In genomic region chr1:38962560-38962959, GRCh38 we compare ENCODE assay signal across 1 cellular context.
A peak's percentile ranks its signal among the peaks of the same experiment; 100 is the strongest.
TF ChIP-seq lines count a peak whose summit lies in the region.

No MANE protein-coding gene starts in this region.

TF ChIP-seq in HepG2, 621 proteins besides CTCF, POLR2A, EP300 and RAD21 (continues in another document):
- TF ChIP-seq ZNF292 (CRISPR knock-in tag; IDR thresholded peaks at IDR 0.05; ENCODE audit: borderline replicate concordance, low read depth) = peak; percentile 50; the same call in 1 of the 2 replicates
- peak; percentile 95 for TF ChIP-seq CEBPG (CRISPR knock-in tag; IDR thresholded peaks at IDR 0.05)
- 0 out of 2 replicates have a peak, but pooled peaks have one; percentile 14 for TF ChIP-seq FOXA3 (CRISPR knock-in tag; IDR thresholded peaks at IDR 0.05)
- TF ChIP-seq, protein P1, sequence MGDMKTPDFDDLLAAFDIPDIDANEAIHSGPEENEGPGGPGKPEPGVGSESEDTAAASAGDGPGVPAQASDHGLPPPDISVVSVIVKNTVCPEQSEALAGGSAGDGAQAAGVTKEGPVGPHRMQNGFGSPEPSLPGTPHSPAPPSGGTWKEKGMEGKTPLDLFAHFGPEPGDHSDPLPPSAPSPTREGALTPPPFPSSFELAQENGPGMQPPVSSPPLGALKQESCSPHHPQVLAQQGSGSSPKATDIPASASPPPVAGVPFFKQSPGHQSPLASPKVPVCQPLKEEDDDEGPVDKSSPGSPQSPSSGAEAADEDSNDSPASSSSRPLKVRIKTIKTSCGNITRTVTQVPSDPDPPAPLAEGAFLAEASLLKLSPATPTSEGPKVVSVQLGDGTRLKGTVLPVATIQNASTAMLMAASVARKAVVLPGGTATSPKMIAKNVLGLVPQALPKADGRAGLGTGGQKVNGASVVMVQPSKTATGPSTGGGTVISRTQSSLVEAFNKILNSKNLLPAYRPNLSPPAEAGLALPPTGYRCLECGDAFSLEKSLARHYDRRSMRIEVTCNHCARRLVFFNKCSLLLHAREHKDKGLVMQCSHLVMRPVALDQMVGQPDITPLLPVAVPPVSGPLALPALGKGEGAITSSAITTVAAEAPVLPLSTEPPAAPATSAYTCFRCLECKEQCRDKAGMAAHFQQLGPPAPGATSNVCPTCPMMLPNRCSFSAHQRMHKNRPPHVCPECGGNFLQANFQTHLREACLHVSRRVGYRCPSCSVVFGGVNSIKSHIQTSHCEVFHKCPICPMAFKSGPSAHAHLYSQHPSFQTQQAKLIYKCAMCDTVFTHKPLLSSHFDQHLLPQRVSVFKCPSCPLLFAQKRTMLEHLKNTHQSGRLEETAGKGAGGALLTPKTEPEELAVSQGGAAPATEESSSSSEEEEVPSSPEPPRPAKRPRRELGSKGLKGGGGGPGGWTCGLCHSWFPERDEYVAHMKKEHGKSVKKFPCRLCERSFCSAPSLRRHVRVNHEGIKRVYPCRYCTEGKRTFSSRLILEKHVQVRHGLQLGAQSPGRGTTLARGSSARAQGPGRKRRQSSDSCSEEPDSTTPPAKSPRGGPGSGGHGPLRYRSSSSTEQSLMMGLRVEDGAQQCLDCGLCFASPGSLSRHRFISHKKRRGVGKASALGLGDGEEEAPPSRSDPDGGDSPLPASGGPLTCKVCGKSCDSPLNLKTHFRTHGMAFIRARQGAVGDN (CRISPR knock-in tag; IDR thresholded peaks at IDR 0.05) = peak; percentile 76
- peak; percentile 54 for TF ChIP-seq PAXIP1 (CRISPR knock-in tag; conservative IDR thresholded peaks at IDR 0.05)
- TF ChIP-seq SOX6 (IDR thresholded peaks at IDR 0.05) = no peak
- TF ChIP-seq SOX6 (CRISPR knock-in tag; IDR thresholded peaks at IDR 0.05) = peak; percentile 60
- TF ChIP-seq CEBPB (IDR thresholded peaks at IDR 0.05; ENCODE audit: borderline replicate concordance, low read depth, low read length) = peak; percentile 89
- TF ChIP-seq CAMTA2 (CRISPR knock-in tag; IDR thresholded peaks at IDR 0.05; ENCODE audit: borderline replicate concordance) = no peak
- no peak for TF ChIP-seq SOX13 (IDR thresholded peaks at IDR 0.05)
- TF ChIP-seq SOX13 (CRISPR knock-in tag; conservative IDR thresholded peaks at IDR 0.05 in 1 of 2, IDR thresholded peaks at IDR 0.05 in 1 of 2) = peak in 1 of 2 experiments; percentile 53; a peak in 1 of 4 replicates
- peak; percentile 63; the same call in 1 of the 2 replicates for TF ChIP-seq ZNF644 (CRISPR knock-in tag; IDR thresholded peaks at IDR 0.05; ENCODE audit: low read depth)
- 0 out of 2 replicates have a peak, but pooled peaks have one; percentile 23 for TF ChIP-seq HDAC2 (CRISPR knock-in tag; IDR thresholded peaks at IDR 0.05)
- no peak for TF ChIP-seq NR2F6 (IDR thresholded peaks at IDR 0.05)
- TF ChIP-seq NR2F6 (CRISPR knock-in tag; IDR thresholded peaks at IDR 0.05) = 0 out of 2 replicates have a peak, but pooled peaks have one; percentile 21
- TF ChIP-seq, protein P2, sequence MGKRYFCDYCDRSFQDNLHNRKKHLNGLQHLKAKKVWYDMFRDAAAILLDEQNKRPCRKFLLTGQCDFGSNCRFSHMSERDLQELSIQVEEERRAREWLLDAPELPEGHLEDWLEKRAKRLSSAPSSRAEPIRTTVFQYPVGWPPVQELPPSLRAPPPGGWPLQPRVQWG (CRISPR knock-in tag; IDR thresholded peaks at IDR 0.05; ENCODE audit: borderline replicate concordance, low read depth) = no peak
- TF ChIP-seq ZMYM3 (CRISPR knock-in tag; IDR thresholded peaks at IDR 0.05) = 0 out of 2 replicates have a peak, but pooled peaks have one; percentile 49
- peak; percentile 35; the same call in 1 of the 2 replicates for TF ChIP-seq SALL1 (CRISPR knock-in tag; IDR thresholded peaks at IDR 0.05)
- 0 out of 2 replicates have a peak, but pooled peaks have one; percentile 22 for TF ChIP-seq TGIF2 (CRISPR knock-in tag; IDR thresholded peaks at IDR 0.05)
- TF ChIP-seq GATAD2A (CRISPR knock-in tag; IDR thresholded peaks at IDR 0.05) = peak; percentile 35; the same call in 1 of the 2 replicates
- TF ChIP-seq, protein P3, sequence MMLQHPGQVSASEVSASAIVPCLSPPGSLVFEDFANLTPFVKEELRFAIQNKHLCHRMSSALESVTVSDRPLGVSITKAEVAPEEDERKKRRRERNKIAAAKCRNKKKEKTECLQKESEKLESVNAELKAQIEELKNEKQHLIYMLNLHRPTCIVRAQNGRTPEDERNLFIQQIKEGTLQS (CRISPR knock-in tag; IDR thresholded peaks at IDR 0.05) = 0 out of 2 replicates have a peak, but pooled peaks have one; percentile 27
- TF ChIP-seq ZMYM4 (CRISPR knock-in tag; IDR thresholded peaks at IDR 0.05) = peak; percentile 55
- peak; percentile 73 for TF ChIP-seq POGZ (CRISPR knock-in tag; IDR thresholded peaks at IDR 0.05)
- peak; percentile 37; the same call in 1 of the 2 replicates for TF ChIP-seq ETV5 (CRISPR knock-in tag; IDR thresholded peaks at IDR 0.05; ENCODE audit: borderline replicate concordance)
- TF ChIP-seq YY1 (IDR thresholded peaks at IDR 0.05; ENCODE audit: insufficient read depth, insufficient replicate concordance, low read depth, low read length) = peak; percentile 25
- TF ChIP-seq ZBTB7B (CRISPR knock-in tag; IDR thresholded peaks at IDR 0.05) = 0 out of 2 replicates have a peak, but pooled peaks have one; percentile 41
- peak; percentile 69 for TF ChIP-seq FOSL2 (CRISPR knock-in tag; IDR thresholded peaks at IDR 0.05)
- TF ChIP-seq SPEN (CRISPR knock-in tag; IDR thresholded peaks at IDR 0.05; ENCODE audit: low read depth) = 0 out of 2 replicates have a peak, but pooled peaks have one; percentile 22
- TF ChIP-seq ARID5B (CRISPR knock-in tag; IDR thresholded peaks at IDR 0.05) = peak; percentile 30; the same call in 1 of the 2 replicates
- TF ChIP-seq RCOR2 (CRISPR knock-in tag; IDR thresholded peaks at IDR 0.05) = 0 out of 2 replicates have a peak, but pooled peaks have one; percentile 31
- TF ChIP-seq, protein P4, sequence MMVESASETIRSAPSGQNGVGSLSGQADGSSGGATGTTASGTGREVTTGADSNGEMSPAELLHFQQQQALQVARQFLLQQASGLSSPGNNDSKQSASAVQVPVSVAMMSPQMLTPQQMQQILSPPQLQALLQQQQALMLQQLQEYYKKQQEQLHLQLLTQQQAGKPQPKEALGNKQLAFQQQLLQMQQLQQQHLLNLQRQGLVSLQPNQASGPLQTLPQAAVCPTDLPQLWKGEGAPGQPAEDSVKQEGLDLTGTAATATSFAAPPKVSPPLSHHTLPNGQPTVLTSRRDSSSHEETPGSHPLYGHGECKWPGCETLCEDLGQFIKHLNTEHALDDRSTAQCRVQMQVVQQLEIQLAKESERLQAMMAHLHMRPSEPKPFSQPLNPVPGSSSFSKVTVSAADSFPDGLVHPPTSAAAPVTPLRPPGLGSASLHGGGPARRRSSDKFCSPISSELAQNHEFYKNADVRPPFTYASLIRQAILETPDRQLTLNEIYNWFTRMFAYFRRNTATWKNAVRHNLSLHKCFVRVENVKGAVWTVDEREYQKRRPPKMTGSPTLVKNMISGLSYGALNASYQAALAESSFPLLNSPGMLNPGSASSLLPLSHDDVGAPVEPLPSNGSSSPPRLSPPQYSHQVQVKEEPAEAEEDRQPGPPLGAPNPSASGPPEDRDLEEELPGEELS (CRISPR knock-in tag; IDR thresholded peaks at IDR 0.05) = peak; percentile 27; the same call in 1 of the 2 replicates
- peak; percentile 47; the same call in 1 of the 2 replicates for TF ChIP-seq HOXA3 (CRISPR knock-in tag; IDR thresholded peaks at IDR 0.05)
- TF ChIP-seq GZF1 (CRISPR knock-in tag; IDR thresholded peaks at IDR 0.05) = no peak
- 0 out of 2 replicates have a peak, but pooled peaks have one; percentile 54 for TF ChIP-seq ZNF280D (CRISPR knock-in tag; IDR thresholded peaks at IDR 0.05)
- no peak for TF ChIP-seq ZBED4 (CRISPR knock-in tag; IDR thresholded peaks at IDR 0.05; ENCODE audit: borderline replicate concordance)
- TF ChIP-seq ELF3 (CRISPR knock-in tag; IDR thresholded peaks at IDR 0.05) = peak; percentile 58
- peak; percentile 58; the same call in 1 of the 2 replicates for TF ChIP-seq SOX5 (CRISPR knock-in tag; IDR thresholded peaks at IDR 0.05; ENCODE audit: borderline replicate concordance)
